In the genomic region with DNA sequence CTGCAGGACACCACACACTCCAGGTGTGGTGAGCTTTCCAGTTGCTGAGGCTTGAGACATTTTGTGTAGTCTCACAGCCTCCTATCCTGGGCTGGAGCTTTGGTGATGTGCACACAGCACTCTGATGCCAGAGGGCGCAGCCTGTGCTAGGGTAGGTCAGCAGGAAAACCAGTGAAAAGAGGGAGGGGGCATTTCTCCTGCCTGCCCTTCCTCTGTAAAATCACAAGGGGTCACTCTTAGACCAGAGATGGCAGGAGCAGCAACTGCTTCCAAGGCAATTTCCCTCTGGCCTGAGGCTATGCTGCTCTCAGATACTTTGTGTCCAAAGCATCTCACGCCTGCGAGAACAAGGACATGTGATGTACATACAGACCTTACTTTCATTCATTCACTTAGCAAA, we compare ENCODE assay signal across 8 cellular contexts. TPM values are rescaled to one million over a fixed set of nuclear protein-coding genes. Genes with fewer than 3 reads are reported as not detected.
DNase-seq lines count a peak whose midpoint lies in the region; ATAC-seq, FAIRE-seq and TF ChIP-seq lines count a peak whose summit lies in the region.

No MANE protein-coding gene starts in this region.

- H3K4me3 ChIP-seq in HCT116 (replicated peaks in 1 of 2; ENCODE audit: low read depth in 1 of 2, low read length in 2 of 2): no peak overlapping the region
- H3K4me3 ChIP-seq in OCI-LY1 (ENCODE audit: low read depth, low read length, poor library complexity, severe bottlenecking): no peak overlapping the region
- no peak overlapping the region for H3K4me3 ChIP-seq in body of pancreas
- H3K4me3 ChIP-seq in kidney (ENCODE audit: low read length in 2 of 2): no peak overlapping the region
- no peak overlapping the region for H3K4me3 ChIP-seq in tibial artery
- no peak overlapping the region for H3K4me3 ChIP-seq in ovary

- RAD21 ChIA-PET in HCT116 (lab: Charles Lee; ENCODE audit: low non-redundant PET in 1 of 2, low total read pairs in 2 of 2, uncharacterized antibody in 2 of 2, unreplicated experiment in 2 of 2): no interaction called here

- no peaks in the 10 kb centered on the region for H3K79me2 ChIP-seq in HCT116 (ENCODE audit: insufficient read depth, low read length)
- no peaks in the 10 kb centered on the region for H3K79me2 ChIP-seq in OCI-LY1 (ENCODE audit: insufficient read depth, low read length)

- BruUV-seq in HCT116 (replicated peaks; lab: Mats Ljungman, UMichigan): no TSS peak

- H4K20me1 ChIP-seq in HCT116 (ENCODE audit: insufficient read depth): no peaks in the 10 kb centered on the region
- H4K20me1 ChIP-seq in OCI-LY1 (ENCODE audit: insufficient read depth, low read length): no peaks in the 10 kb centered on the region

- H3K9me2 ChIP-seq in HCT116 (ENCODE audit: insufficient read depth): no peaks in the 10 kb centered on the region
- no peaks in the 10 kb centered on the region for H3K9me2 ChIP-seq in OCI-LY1 (ENCODE audit: low read depth, low read length)

- H3K4me2 ChIP-seq in HCT116 (ENCODE audit: low read length) (no peak overlapping the region), OCI-LY1 (ENCODE audit: low read length) (no peak overlapping the region)

- FAIRE-seq in kidney (lab: Jason Lieb, UNC): no peak

- no peak overlapping the region for H3K9ac ChIP-seq in HCT116 (ENCODE audit: low read length)
- H3K9ac ChIP-seq in OCI-LY1 (ENCODE audit: low read length): no peak overlapping the region
- H3K9ac ChIP-seq in kidney (ENCODE audit: low read length in 2 of 2): no peak overlapping the region

- peak; percentile 92 for TF ChIP-seq RAD21 in HCT116 (IDR thresholded peaks at IDR 0.05; ENCODE audit: low read depth)

- H3K27ac ChIP-seq in HCT116 (ENCODE audit: low read depth, low read length): no peak overlapping the region
- H3K27ac ChIP-seq in OCI-LY1 (ENCODE audit: low read depth, low read length, poor library complexity, severe bottlenecking): no peak overlapping the region
- H3K27ac ChIP-seq in body of pancreas: no peak overlapping the region
- no peak overlapping the region for H3K27ac ChIP-seq in kidney (ENCODE audit: low read depth in 2 of 2, low read length in 2 of 2)
- H3K27ac ChIP-seq in tibial artery: no peak overlapping the region
- no peak overlapping the region for H3K27ac ChIP-seq in ovary

- TF ChIP-seq CTCF in HCT116 (IDR thresholded peaks at IDR 0.05 in 2 of 3, conservative IDR thresholded peaks at IDR 0.05 in 1 of 3; ENCODE audit: borderline replicate concordance in 1 of 3, insufficient read depth in 1 of 3, low read depth in 2 of 3, low read length in 2 of 3): peak; percentile 66 to 74 (median 69); a peak in 5 of 6 replicates
- peak; percentile 77 for TF ChIP-seq CTCF in OCI-LY1 (IDR thresholded peaks at IDR 0.05; ENCODE audit: low read length)
- peak; percentile 27 to 89 (median 77) for TF ChIP-seq CTCF in body of pancreas (IDR thresholded peaks at IDR 0.05)
- peak; percentile 49 for TF ChIP-seq CTCF in kidney (IDR thresholded peaks at IDR 0.05; ENCODE audit: borderline replicate concordance, extremely low read depth, insufficient read depth)
- peak; percentile 47 to 64 for TF ChIP-seq CTCF in tibial artery (IDR thresholded peaks at IDR 0.05)
- peak in 1 of 3 donors; percentile 26 for TF ChIP-seq CTCF in ovary (IDR thresholded peaks at IDR 0.05)

- H3F3A ChIP-seq in OCI-LY1 (ENCODE audit: insufficient read depth, low read length): no peaks in the 10 kb centered on the region

- no peak for TF ChIP-seq POLR2A in HCT116 (IDR thresholded peaks at IDR 0.05; ENCODE audit: borderline replicate concordance, extremely low read depth, insufficient read depth, insufficient read length)
- TF ChIP-seq POLR2A in body of pancreas (IDR thresholded peaks at IDR 0.05): no peak
- TF ChIP-seq POLR2A in ovary (IDR thresholded peaks at IDR 0.05): no peak

- H3K9me3 ChIP-seq in HCT116 (ENCODE audit: control insufficient read depth in 1 of 2, insufficient read depth in 1 of 2, low read depth in 1 of 2, low read length in 2 of 2): no peaks in the 10 kb centered on the region
- H3K9me3 ChIP-seq in OCI-LY1 (ENCODE audit: low read length): no peaks in the 10 kb centered on the region
- H3K9me3 ChIP-seq in body of pancreas: no peaks in the 10 kb centered on the region
- no peaks in the 10 kb centered on the region for H3K9me3 ChIP-seq in kidney (ENCODE audit: control insufficient read depth in 1 of 2, low read length in 2 of 2)
- H3K9me3 ChIP-seq in tibial artery: no peaks in the 10 kb centered on the region
- H3K9me3 ChIP-seq in ovary: no peaks in the 10 kb centered on the region

- H2AFZ ChIP-seq in HCT116 (ENCODE audit: low read depth, low read length, poor library complexity, severe bottlenecking) (no peak overlapping the region), OCI-LY1 (ENCODE audit: low read length) (no peak overlapping the region)

- H3K4me1 ChIP-seq in HCT116 (ENCODE audit: control insufficient read depth in 1 of 2, insufficient read depth in 2 of 2, low read length in 2 of 2) (no peaks in the 10 kb centered on the region), OCI-LY1 (ENCODE audit: insufficient read depth, low read length, severe bottlenecking) (no peaks in the 10 kb centered on the region), body of pancreas (no peaks in the 10 kb centered on the region), kidney (ENCODE audit: control insufficient read depth in 1 of 2, insufficient read depth in 1 of 2, low read depth in 1 of 2, low read length in 2 of 2) (no peaks in the 10 kb centered on the region), tibial artery (peaks cover 0 to 22% (median 6%) of the 10 kb centered on the region in 4 donors), ovary (ENCODE audit: insufficient read depth) (no peaks in the 10 kb centered on the region)

- WGBS in body of pancreas, 2 donors: 73 to 74% methylated on average over 3 of the region's 3 CpGs
- WGBS in ovary, 3 donors: 59 to 68% (median 61%) methylated on average over 3 of the region's 3 CpGs

- POLR2A ChIA-PET in HCT116 (lab: Charles Lee): no interaction called here

- ATAC-seq in HCT116 (peak; percentile 96), body of pancreas (peak; percentile 74), GM21526 (IDR thresholded peaks at IDR 0.05; ENCODE audit: low FRiP score, unreplicated experiment) (no peak)

- intact Hi-C loops in HCT116 (cut with micrococcal nuclease) (loop anchor here (1.0 to 5.0 kb wide), 5 partner anchors 136 to 346 kb away; no protein-coding TSS in a partner anchor), body of pancreas (cut with DNase I) (loop anchor here (5.0 kb wide), 1 partner anchor 226 kb away; no protein-coding TSS in a partner anchor), kidney (cut with DNase I) (no loop called here), tibial artery (cut with DNase I; ENCODE audit: low total_unique reads) (loop anchor here (5.0 to 10.0 kb wide), 2 partner anchors 81 to 223 kb away; no protein-coding TSS in a partner anchor), ovary (cut with DNase I) (no loop called here)

- H3K27me3 ChIP-seq in HCT116 (ENCODE audit: insufficient read depth, low read length): no peaks in the 10 kb centered on the region
- no peaks in the 10 kb centered on the region for H3K27me3 ChIP-seq in OCI-LY1 (ENCODE audit: insufficient read depth, low read length)
- no peaks in the 10 kb centered on the region for H3K27me3 ChIP-seq in body of pancreas
- H3K27me3 ChIP-seq in tibial artery: no peaks in the 10 kb centered on the region
- no peaks in the 10 kb centered on the region for H3K27me3 ChIP-seq in ovary

- peaks cover 0 to 4% of the 10 kb centered on the region in 2 experiments; a peak in 1 of 4 replicates for H3K36me3 ChIP-seq in HCT116 (ENCODE audit: control insufficient read depth in 1 of 2, insufficient read depth in 2 of 2, low read length in 2 of 2)
- H3K36me3 ChIP-seq in OCI-LY1 (ENCODE audit: insufficient read depth, low read length): peaks cover 34% of the 10 kb centered on the region; the same call in 1 of the 2 replicates
- peaks cover 0 to 5% of the 10 kb centered on the region in 2 donors for H3K36me3 ChIP-seq in body of pancreas (replicated peaks in 1 of 2; ENCODE audit: insufficient read depth in 1 of 2, low read depth in 2 of 2)
- H3K36me3 ChIP-seq in kidney (ENCODE audit: control insufficient read depth in 1 of 2, insufficient read depth in 2 of 2, low read length in 2 of 2): peaks cover 17 to 31% of the 10 kb centered on the region in 2 donors
- peaks cover 34 to 85% (median 56%) of the 10 kb centered on the region in 3 donors for H3K36me3 ChIP-seq in tibial artery
- no peaks in the 10 kb centered on the region for H3K36me3 ChIP-seq in ovary

- TF ChIP-seq EP300 in ovary (IDR thresholded peaks at IDR 0.05): no peak

- CTCF ChIA-PET in HCT116 (lab: Charles Lee): no interaction called here

- DNase-seq in D341Med (ENCODE audit: low spot score) (peak; percentile 78), HCT116 (ENCODE audit: low read depth, low spot score) (peak; percentile 38), body of pancreas (peak; percentile 38 to 48 (median 46)), kidney (peak; percentile 31), tibial artery (peak in 1 of 2 donors; percentile 19), ovary (no peak)

TF ChIP-seq in HCT116, 20 proteins besides CTCF, POLR2A, EP300 and RAD21:
- TF ChIP-seq ZFX (IDR thresholded peaks at IDR 0.05): no peak
- no peak for TF ChIP-seq CBX3 (IDR thresholded peaks at IDR 0.05; ENCODE audit: low read depth)
- no peak for TF ChIP-seq EZH2 (IDR thresholded peaks at IDR 0.05)
- TF ChIP-seq CEBPB (IDR thresholded peaks at IDR 0.05; ENCODE audit: low read depth): no peak

RNA-seq across cellular contexts. Expression of gene MUSTN1, which starts 16.5 kb away (rescaled TPM):
- total RNA-seq in HCT116 (2021; ENCODE audit: unreplicated experiment): 0.44 TPM
- 1.1 and 3.1 TPM in 2 replicates for polyA plus RNA-seq in HCT116 (2012)
- total RNA-seq in body of pancreas: 1 to 10 TPM in 1 of 2 donors, not detected in 1; 3.9 TPM
- 18.6 TPM for total RNA-seq in kidney
- polyA plus RNA-seq in kidney (ENCODE audit: insufficient read depth, low read depth, low replicate concordance): 47.8 TPM
- 10 to 100 TPM in 1 of 7 donors, 1 to 10 TPM in 6; 2.2 to 14.3 (median 5.9) TPM for total RNA-seq in ovary
- polyA plus RNA-seq in ovary: 10 to 100 TPM; 12.1 to 30.0 TPM

RNA-seq across cellular contexts. Expression of gene ITIH4, which starts 20.9 kb away (rescaled TPM):
- total RNA-seq in HCT116 (2021; ENCODE audit: unreplicated experiment) (4.1 TPM), body of pancreas (10 to 100 TPM; 60.7 to 86.7 TPM), kidney (15.4 TPM), ovary (1 to 10 TPM; 2.2 to 8.7 (median 4.0) TPM)
- polyA plus RNA-seq in HCT116 (2012): 1.0 and 3.4 TPM in 2 replicates
- polyA plus RNA-seq in kidney (ENCODE audit: insufficient read depth, low read depth, low replicate concordance) (12.9 TPM), ovary (10 to 100 TPM in 1 of 2 donors, 1 to 10 TPM in 1; 2.8 to 14.2 TPM)

RNA-seq across cellular contexts. Expression of gene STIMATE, which starts 46.0 kb away (rescaled TPM):
- 20.2 TPM for total RNA-seq in HCT116 (2021; ENCODE audit: unreplicated experiment)
- 8.8 and 10.3 TPM in 2 replicates for polyA plus RNA-seq in HCT116 (2012)
- total RNA-seq in body of pancreas: 10 to 100 TPM; 13.0 to 63.0 TPM
- 21.4 TPM for total RNA-seq in kidney
- polyA plus RNA-seq in kidney (ENCODE audit: insufficient read depth, low read depth, low replicate concordance): 23.3 TPM
- 10 to 100 TPM; 11.0 to 29.9 (median 17.8) TPM for total RNA-seq in ovary
- 10 to 100 TPM in 1 of 2 donors, 1 to 10 TPM in 1; 7.4 to 11.9 TPM for polyA plus RNA-seq in ovary

RNA-seq across cellular contexts. Expression of gene ITIH3, which starts 56.8 kb away (rescaled TPM):
- total RNA-seq in HCT116 (2021; ENCODE audit: unreplicated experiment): 0.44 TPM
- 0.08 TPM in 1 of 2 replicates, not detected in the other for polyA plus RNA-seq in HCT116 (2012)
- 1 to 10 TPM in 1 of 2 donors, not detected in 1; 1.6 TPM for total RNA-seq in body of pancreas
- total RNA-seq in kidney: 2.3 TPM
- polyA plus RNA-seq in kidney (ENCODE audit: insufficient read depth, low read depth, low replicate concordance): 2.1 TPM
- total RNA-seq in ovary: 1 to 10 TPM in 5 of 7 donors, under 1 TPM in 2; 0.23 to 3.1 (median 1.2) TPM
- 10 to 100 TPM in 1 of 2 donors, 1 to 10 TPM in 1; 3.3 to 14.2 TPM for polyA plus RNA-seq in ovary

Comparison
In these comparisons a context has a peak if more than half of its experiments do, and no peak if none do; other contexts are left out.
1. DNase-seq: peak in D341Med (single experiment), HCT116 (single experiment), body of pancreas (4 of 4) and kidney (single experiment); none in ovary (0 of 5).
2. intact Hi-C loops: an anchor here in HCT116 (1.0 to 5.0 kb wide), body of pancreas (5.0 kb wide) and tibial artery (5.0 to 10.0 kb wide); none called in kidney and ovary.